ENCODE assay signal across 9 cellular contexts in the genomic region with DNA sequence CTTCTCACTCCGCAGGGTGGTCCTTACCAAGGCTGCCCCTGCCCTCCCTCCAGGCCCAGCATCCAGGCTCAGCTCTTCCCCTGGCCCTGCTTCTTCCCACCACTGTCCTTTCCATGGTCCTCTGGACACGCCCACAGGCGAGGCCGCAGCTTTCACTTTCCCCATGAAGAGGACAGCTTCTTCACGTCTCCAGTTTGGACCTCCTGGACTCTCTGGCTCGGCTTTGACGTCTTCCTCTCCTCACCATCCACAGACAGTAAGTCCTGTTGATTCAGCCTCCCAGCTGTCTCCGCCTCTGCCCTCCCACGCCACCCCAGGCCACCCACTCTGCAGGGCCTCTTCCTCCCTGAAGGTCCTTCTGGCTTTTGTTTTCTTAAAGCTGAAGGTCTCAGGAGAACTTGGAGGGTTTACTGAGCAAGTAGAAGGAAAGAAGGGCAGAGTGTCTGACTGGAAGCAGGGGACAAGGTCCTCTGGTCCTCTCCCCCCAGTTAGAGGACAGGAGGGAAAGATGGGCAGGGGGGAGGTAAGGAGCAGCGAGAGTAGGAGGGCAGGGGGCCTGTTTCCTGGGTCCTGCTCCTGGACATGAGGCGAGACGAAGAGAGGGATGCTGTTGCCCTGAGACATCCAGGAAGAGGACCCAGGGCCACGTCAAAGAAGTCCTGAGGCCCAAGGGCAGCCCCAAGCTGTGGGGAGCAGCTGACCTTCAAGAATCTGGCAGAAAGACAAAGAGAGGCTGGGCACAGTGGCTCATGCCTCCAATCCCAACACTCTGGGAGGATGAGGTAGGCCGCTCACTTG. TPM values are rescaled to one million over a fixed set of nuclear protein-coding genes. Genes with fewer than 3 reads are reported as not detected.
DNase-seq lines count a peak whose midpoint lies in the region; TF ChIP-seq lines count a peak whose summit lies in the region.
"Had no signal": no experiment of that assay in that cellular context is flagged by ENCODE, and none has a peak within 500 bp of the region (broad histone marks: within the 10 kb centered on the region; RNA-seq: fewer than 3 reads in every experiment).

No MANE protein-coding gene starts in this region.

- peak overlapping the region; percentile 93 for H2AFZ ChIP-seq in fibroblast of lung (ENCODE audit: low read length)
- H2AFZ ChIP-seq in osteoblast (ENCODE audit: low read length): peak overlapping the region; percentile 86

- POLR2A ChIA-PET in CD4-positive, alpha-beta memory T cell (lab: Charles Lee; ENCODE audit: partially characterized antibody): interaction anchor here (1.6 kb wide), 1 partner anchor 71 kb away, joined by 3 read pairs; no protein-coding TSS in a partner anchor

- no peak overlapping the region for H3K4me3 ChIP-seq in CD4-positive, alpha-beta memory T cell (ENCODE audit: low read length in 2 of 2)
- H3K4me3 ChIP-seq in fibroblast of lung (replicated peaks in 1 of 4; ENCODE audit: control extremely low read depth in 1 of 4, insufficient read depth in 1 of 4, low read depth in 3 of 4, low read length in 4 of 4): peak overlapping the region in 3 of 4 experiments; percentile 14 to 46 (median 15)
- peak overlapping the region; percentile 59 for H3K4me3 ChIP-seq in osteoblast (ENCODE audit: insufficient read depth, low read length)

- TF ChIP-seq CTCF in fibroblast of lung (conservative IDR thresholded peaks at IDR 0.05 in 1 of 2, IDR thresholded peaks at IDR 0.05 in 1 of 2; ENCODE audit: low read depth in 1 of 2, low read length in 2 of 2) (no peak), osteoblast (IDR thresholded peaks at IDR 0.05; ENCODE audit: extremely low read depth, low read depth, low read length) (no peak)

- CTCF ChIA-PET in CD4-positive, alpha-beta memory T cell (lab: Charles Lee; ENCODE audit: partially characterized antibody): interaction anchor here (1.2 to 6.2 kb wide), 7 partner anchors 9 to 73 kb away, joined by 3 to 62 read pairs (median 12); a partner anchor contains a TSS

- peak overlapping the region in 7 of 8 donors; percentile 22 to 74 (median 48) for H3K4me3 Mint-ChIP-seq in CD4-positive, alpha-beta memory T cell

- no peak overlapping the region for H3K9ac ChIP-seq in fibroblast of lung (ENCODE audit: insufficient read depth, low read length)

- no peaks in the 10 kb centered on the region for H3K27me3 ChIP-seq in CD4-positive, alpha-beta memory T cell (ENCODE audit: insufficient read depth, low read length)
- H3K27me3 ChIP-seq in fibroblast of lung (ENCODE audit: control insufficient read depth, insufficient read depth, low read length) (no peaks in the 10 kb centered on the region), osteoblast (ENCODE audit: insufficient read depth, low read length) (no peaks in the 10 kb centered on the region)

- H3K27me3 Mint-ChIP-seq in CD4-positive, alpha-beta memory T cell: no peaks in the 10 kb centered on the region

- no peaks in the 10 kb centered on the region for H3K36me3 ChIP-seq in CD4-positive, alpha-beta memory T cell (ENCODE audit: insufficient read depth, low read length)
- H3K36me3 ChIP-seq in fibroblast of lung (ENCODE audit: control insufficient read depth, insufficient read depth, low read length) (no peaks in the 10 kb centered on the region), osteoblast (ENCODE audit: insufficient read depth, low read length) (no peaks in the 10 kb centered on the region)

- H3K4me1 Mint-ChIP-seq in CD4-positive, alpha-beta memory T cell: peaks cover 7 to 31% (median 19%) of the 10 kb centered on the region in 4 donors

- H3K27ac ChIP-seq in CD4-positive, alpha-beta memory T cell (ENCODE audit: low read depth, low read length): no peak overlapping the region
- H3K27ac ChIP-seq in fibroblast of lung (ENCODE audit: insufficient read depth, low read length) (peak overlapping the region; percentile 48), osteoblast (ENCODE audit: low read depth, low read length) (peak overlapping the region; percentile 39)

- H3K9me3 Mint-ChIP-seq in CD4-positive, alpha-beta memory T cell: peaks cover 0 to 19% (median 13%) of the 10 kb centered on the region in 8 donors

- peak overlapping the region in 5 of 7 donors; percentile 3 to 84 (median 67) for H3K27ac Mint-ChIP-seq in CD4-positive, alpha-beta memory T cell

- intact Hi-C loops in CD4-positive, alpha-beta memory T cell (cut with micrococcal nuclease): no loop called here

- no peak for DNase-seq in CD4-positive, alpha-beta memory T cell
- DNase-seq in NOMO-1 (lab: John Stamatoyannopoulos, UW; ENCODE audit: unreplicated experiment in 2 of 2): peak; percentile 36 to 42
- peak in 1 of 2 donors; percentile 45 for DNase-seq in fibroblast of lung (ENCODE audit: low read depth in 2 of 2)
- DNase-seq in osteoblast (ENCODE audit: insufficient read length, low spot score, missing footprints): peak; percentile 72
- DNase-seq in DMS79 treated with DMSO at 0.1 percent for 48 hours (lab: John Stamatoyannopoulos, UW): no peak
- DNase-seq in HT-29 (ENCODE audit: low spot score): no peak
- DNase-seq in NCI-H2227 treated with DMSO at 0.1 percent for 48 hours (lab: John Stamatoyannopoulos, UW): no peak
- DNase-seq in NCI-H345 treated with DMSO at 0.1 percent for 48 hours (lab: John Stamatoyannopoulos, UW; ENCODE audit: unreplicated experiment): no peak

- H4K20me1 ChIP-seq in fibroblast of lung (ENCODE audit: control insufficient read depth, extremely low read depth, insufficient read depth, low read length): no peaks in the 10 kb centered on the region
- H4K20me1 ChIP-seq in osteoblast (ENCODE audit: insufficient read depth, low read length): no peaks in the 10 kb centered on the region

- H3K4me2 ChIP-seq in fibroblast of lung (ENCODE audit: extremely low read depth, insufficient read depth, low read length) (peak overlapping the region; percentile 90), osteoblast (ENCODE audit: insufficient read depth, low read length) (peak overlapping the region; percentile 78)

- H3K4me1 ChIP-seq in CD4-positive, alpha-beta memory T cell (ENCODE audit: insufficient read depth, low read length): peaks cover 9% of the 10 kb centered on the region
- H3K4me1 ChIP-seq in fibroblast of lung (ENCODE audit: control insufficient read depth, extremely low read depth, insufficient read depth, low read length): peaks cover 7% of the 10 kb centered on the region
- peaks cover 11% of the 10 kb centered on the region for H3K4me1 ChIP-seq in osteoblast (ENCODE audit: insufficient read depth, low read length)

- H3K79me2 ChIP-seq in fibroblast of lung (ENCODE audit: control insufficient read depth, insufficient read depth, low read length) (no peaks in the 10 kb centered on the region), osteoblast (ENCODE audit: insufficient read depth, low read length) (no peaks in the 10 kb centered on the region)

- peaks cover 0 to 12% of the 10 kb centered on the region in 2 donors for H3K36me3 Mint-ChIP-seq in CD4-positive, alpha-beta memory T cell

- peaks cover 0 to 6% of the 10 kb centered on the region in 2 donors for H3K9me3 ChIP-seq in CD4-positive, alpha-beta memory T cell (ENCODE audit: control insufficient read depth in 1 of 2, low read length in 2 of 2)
- no peaks in the 10 kb centered on the region for H3K9me3 ChIP-seq in fibroblast of lung (ENCODE audit: control insufficient read depth, insufficient read depth, low read depth, low read length)
- H3K9me3 ChIP-seq in osteoblast (ENCODE audit: low read depth, low read length): no peaks in the 10 kb centered on the region

RNA-seq across cellular contexts. Expression of a gene that starts 24.7 kb away (rescaled TPM):
- total RNA-seq in CD4-positive, alpha-beta memory T cell: not detected
- under 1 TPM in 1 of 2 donors, not detected in 1; 0.05 TPM for polyA plus RNA-seq in CD4-positive, alpha-beta memory T cell
- total RNA-seq in fibroblast of lung (under 0.01 and 0.50 TPM in 2 replicates), osteoblast (under 0.01 TPM in 2 replicates)
- 0.01 and 0.02 TPM in 2 replicates for polyA plus RNA-seq in fibroblast of lung
- polyA plus RNA-seq in fibroblast of lung (2012): 0.06 TPM in 1 of 2 replicates, not detected in the other
- polyA minus RNA-seq in fibroblast of lung (ENCODE audit: low replicate concordance): not detected in 2 replicates
- total RNA-seq in HT-29 (2014; rRNA removed; shearing (Covaris generic)): not detected in 2 replicates

RNA-seq across cellular contexts. Expression of a gene that starts 37.7 kb away (rescaled TPM):
- not detected for total RNA-seq in CD4-positive, alpha-beta memory T cell
- polyA plus RNA-seq in CD4-positive, alpha-beta memory T cell: not detected
- not detected in 2 replicates for total RNA-seq in fibroblast of lung
- not detected in 2 replicates for polyA plus RNA-seq in fibroblast of lung
- not detected in 2 replicates for polyA plus RNA-seq in fibroblast of lung (2012)
- polyA minus RNA-seq in fibroblast of lung (ENCODE audit: low replicate concordance): not detected in 2 replicates
- not detected in 2 replicates for total RNA-seq in osteoblast
- not detected in 2 replicates for total RNA-seq in HT-29 (2014; rRNA removed; shearing (Covaris generic))
- polyA plus RNA-seq: IgD-negative memory B cell had no signal

Comparison
In these comparisons a context has a peak if more than half of its experiments do, and no peak if none do; other contexts are left out.
1. DNase-seq: peak in NOMO-1 (2 of 2) and osteoblast (single experiment); none in CD4-positive, alpha-beta memory T cell (0 of 5), DMS79 treated with DMSO at 0.1 percent for 48 hours (single experiment), HT-29 (single experiment), NCI-H2227 treated with DMSO at 0.1 percent for 48 hours (single experiment) and NCI-H345 treated with DMSO at 0.1 percent for 48 hours (single experiment).
2. H3K4me3 ChIP-seq: peak in fibroblast of lung (3 of 4) and osteoblast (single experiment); none in CD4-positive, alpha-beta memory T cell (0 of 2).